1 cellular context compared by ENCODE assay signal in genomic region chr1:21652101-21652936, GRCh38.
A peak's percentile ranks its signal among the peaks of the same experiment; 100 is the strongest.
TF ChIP-seq lines count a peak whose summit lies in the region.

No MANE protein-coding gene starts in this region.

TF ChIP-seq in GM12878, 131 proteins besides CTCF, POLR2A, EP300 and RAD21:
- TF ChIP-seq RELB (IDR thresholded peaks at IDR 0.05; ENCODE audit: low read depth) (no peak), SUZ12 (IDR thresholded peaks at IDR 0.05; ENCODE audit: unreplicated experiment) (peak; percentile 38)
